In the genomic region with DNA sequence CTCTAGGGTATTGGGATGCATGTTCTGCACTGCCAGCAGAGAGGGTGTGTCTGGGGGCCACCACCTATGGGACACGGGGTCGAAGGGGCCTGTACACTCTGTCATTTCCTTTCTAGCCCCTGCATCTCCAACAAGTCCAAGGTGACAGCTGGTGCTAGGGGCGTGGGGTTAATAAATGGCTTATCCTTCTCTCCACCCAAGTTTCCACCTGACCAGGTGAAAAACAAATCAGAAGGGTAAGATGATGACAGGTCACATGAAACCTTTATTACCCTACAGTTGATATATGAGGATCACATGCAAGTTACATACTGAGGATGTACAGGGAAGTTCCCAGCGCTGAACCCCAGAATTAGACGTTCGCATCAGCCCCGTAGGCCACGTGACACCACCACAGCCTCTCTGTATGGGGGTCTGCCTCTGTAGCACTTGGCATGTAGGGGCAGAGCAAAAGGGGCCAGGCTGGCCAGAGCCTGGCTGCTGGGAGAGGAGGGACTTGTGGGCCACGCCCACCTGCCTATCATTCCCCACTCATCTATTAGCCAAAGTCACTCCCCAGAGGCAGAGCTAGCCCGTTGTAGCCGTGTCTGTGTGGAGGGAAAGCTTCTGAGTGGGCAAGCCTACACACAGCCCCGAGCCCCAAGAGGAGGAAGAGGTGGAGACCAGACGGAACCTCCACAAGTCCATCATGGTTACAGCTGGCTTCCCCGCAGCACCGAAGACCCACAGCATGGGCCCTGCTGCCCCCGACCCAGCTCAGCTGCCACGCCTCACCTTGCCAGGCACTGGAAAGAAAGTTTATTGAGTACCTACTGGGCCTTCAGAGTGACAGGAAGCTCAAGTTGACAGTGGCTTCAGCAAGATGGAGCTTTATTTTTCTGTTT, we compare ENCODE assay signal across 2 cellular contexts.
TF ChIP-seq lines count a peak whose summit lies in the region.

No MANE protein-coding gene starts in this region.

TF ChIP-seq in IMR-90, 13 proteins besides CTCF, POLR2A, EP300 and RAD21:
- TF ChIP-seq, protein P1, sequence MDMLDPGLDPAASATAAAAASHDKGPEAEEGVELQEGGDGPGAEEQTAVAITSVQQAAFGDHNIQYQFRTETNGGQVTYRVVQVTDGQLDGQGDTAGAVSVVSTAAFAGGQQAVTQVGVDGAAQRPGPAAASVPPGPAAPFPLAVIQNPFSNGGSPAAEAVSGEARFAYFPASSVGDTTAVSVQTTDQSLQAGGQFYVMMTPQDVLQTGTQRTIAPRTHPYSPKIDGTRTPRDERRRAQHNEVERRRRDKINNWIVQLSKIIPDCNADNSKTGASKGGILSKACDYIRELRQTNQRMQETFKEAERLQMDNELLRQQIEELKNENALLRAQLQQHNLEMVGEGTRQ (IDR thresholded peaks at IDR 0.05; ENCODE audit: low read depth, low read length): no peak
- TF ChIP-seq MXI1 (IDR thresholded peaks at IDR 0.05; ENCODE audit: borderline replicate concordance, low read depth, low read length) (no peak), MAZ (IDR thresholded peaks at IDR 0.05; ENCODE audit: borderline replicate concordance, low read depth, low read length) (no peak)

TF ChIP-seq in K562, 482 proteins besides CTCF, POLR2A, EP300 and RAD21:
- TF ChIP-seq GTF2F1 (IDR thresholded peaks at IDR 0.05; ENCODE audit: low read depth, low read length) (no peak), L3MBTL2 (IDR thresholded peaks at IDR 0.05) (peak; percentile 32; the same call in 1 of the 2 replicates), USF1 (CRISPR knock-in tag; IDR thresholded peaks at IDR 0.05) (peak; percentile 28; the same call in 1 of the 2 replicates), POLR2AphosphoS2 (IDR thresholded peaks at IDR 0.05; ENCODE audit: low read length) (0 out of 2 replicates have a peak, but pooled peaks have one; percentile 53), ZKSCAN3 (CRISPR knock-in tag; IDR thresholded peaks at IDR 0.05) (0 out of 2 replicates have a peak, but pooled peaks have one; percentile 48), ATF1 (CRISPR knock-in tag; IDR thresholded peaks at IDR 0.05) (no peak), ATF1 (tag; IDR thresholded peaks at IDR 0.05) (no peak), PBX2 (CRISPR knock-in tag; IDR thresholded peaks at IDR 0.05; ENCODE audit: low read depth) (peak; percentile 37; the same call in 1 of the 2 replicates), PBX2 (tag; conservative IDR thresholded peaks at IDR 0.05; ENCODE audit: low read depth) (peak; percentile 84), CXXC5 (CRISPR knock-in tag; IDR thresholded peaks at IDR 0.05) (0 out of 2 replicates have a peak, but pooled peaks have one; percentile 11), ZFP36 (IDR thresholded peaks at IDR 0.05; ENCODE audit: low read depth, low read length, partially characterized antibody) (peak; percentile 21), CAMTA2 (CRISPR knock-in tag; conservative IDR thresholded peaks at IDR 0.05) (0 out of 2 replicates have a peak, but pooled peaks have one; percentile 38), KLF1 (tag; IDR thresholded peaks at IDR 0.05) (0 out of 2 replicates have a peak, but pooled peaks have one; percentile 23), ERF (CRISPR knock-in tag; IDR thresholded peaks at IDR 0.05) (0 out of 2 replicates have a peak, but pooled peaks have one; percentile 36), MAZ (CRISPR knock-in tag; conservative IDR thresholded peaks at IDR 0.05 in 1 of 2, IDR thresholded peaks at IDR 0.05 in 1 of 2) (0 out of 4 replicates have a peak, but pooled peaks of 1 of the 2 experiments have one; percentile 20), PHF8 (IDR thresholded peaks at IDR 0.05; ENCODE audit: borderline replicate concordance, low read length) (no peak), MEIS2 (IDR thresholded peaks at IDR 0.05; ENCODE audit: partially characterized antibody) (peak; percentile 80), DDX20 (tag; IDR thresholded peaks at IDR 0.05; ENCODE audit: low read depth) (no peak)
- TF ChIP-seq, protein P2, sequence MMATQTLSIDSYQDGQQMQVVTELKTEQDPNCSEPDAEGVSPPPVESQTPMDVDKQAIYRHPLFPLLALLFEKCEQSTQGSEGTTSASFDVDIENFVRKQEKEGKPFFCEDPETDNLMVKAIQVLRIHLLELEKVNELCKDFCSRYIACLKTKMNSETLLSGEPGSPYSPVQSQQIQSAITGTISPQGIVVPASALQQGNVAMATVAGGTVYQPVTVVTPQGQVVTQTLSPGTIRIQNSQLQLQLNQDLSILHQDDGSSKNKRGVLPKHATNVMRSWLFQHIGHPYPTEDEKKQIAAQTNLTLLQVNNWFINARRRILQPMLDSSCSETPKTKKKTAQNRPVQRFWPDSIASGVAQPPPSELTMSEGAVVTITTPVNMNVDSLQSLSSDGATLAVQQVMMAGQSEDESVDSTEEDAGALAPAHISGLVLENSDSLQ (IDR thresholded peaks at IDR 0.05): peak; percentile 96
- TF ChIP-seq, protein P3, sequence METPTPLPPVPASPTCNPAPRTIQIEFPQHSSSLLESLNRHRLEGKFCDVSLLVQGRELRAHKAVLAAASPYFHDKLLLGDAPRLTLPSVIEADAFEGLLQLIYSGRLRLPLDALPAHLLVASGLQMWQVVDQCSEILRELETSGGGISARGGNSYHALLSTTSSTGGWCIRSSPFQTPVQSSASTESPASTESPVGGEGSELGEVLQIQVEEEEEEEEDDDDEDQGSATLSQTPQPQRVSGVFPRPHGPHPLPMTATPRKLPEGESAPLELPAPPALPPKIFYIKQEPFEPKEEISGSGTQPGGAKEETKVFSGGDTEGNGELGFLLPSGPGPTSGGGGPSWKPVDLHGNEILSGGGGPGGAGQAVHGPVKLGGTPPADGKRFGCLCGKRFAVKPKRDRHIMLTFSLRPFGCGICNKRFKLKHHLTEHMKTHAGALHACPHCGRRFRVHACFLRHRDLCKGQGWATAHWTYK (CRISPR knock-in tag; IDR thresholded peaks at IDR 0.05): 0 out of 2 replicates have a peak, but pooled peaks have one; percentile 22
- TF ChIP-seq, protein P4, sequence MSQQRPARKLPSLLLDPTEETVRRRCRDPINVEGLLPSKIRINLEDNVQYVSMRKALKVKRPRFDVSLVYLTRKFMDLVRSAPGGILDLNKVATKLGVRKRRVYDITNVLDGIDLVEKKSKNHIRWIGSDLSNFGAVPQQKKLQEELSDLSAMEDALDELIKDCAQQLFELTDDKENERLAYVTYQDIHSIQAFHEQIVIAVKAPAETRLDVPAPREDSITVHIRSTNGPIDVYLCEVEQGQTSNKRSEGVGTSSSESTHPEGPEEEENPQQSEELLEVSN (IDR thresholded peaks at IDR 0.05; ENCODE audit: borderline replicate concordance in 1 of 2, extremely low read depth in 1 of 2, insufficient read depth in 1 of 2, insufficient read length in 1 of 2, low read depth in 1 of 2, low read length in 1 of 2, poor library complexity in 1 of 2, severe bottlenecking in 1 of 2): peak; percentile 42 to 66
- TF ChIP-seq, protein P5, sequence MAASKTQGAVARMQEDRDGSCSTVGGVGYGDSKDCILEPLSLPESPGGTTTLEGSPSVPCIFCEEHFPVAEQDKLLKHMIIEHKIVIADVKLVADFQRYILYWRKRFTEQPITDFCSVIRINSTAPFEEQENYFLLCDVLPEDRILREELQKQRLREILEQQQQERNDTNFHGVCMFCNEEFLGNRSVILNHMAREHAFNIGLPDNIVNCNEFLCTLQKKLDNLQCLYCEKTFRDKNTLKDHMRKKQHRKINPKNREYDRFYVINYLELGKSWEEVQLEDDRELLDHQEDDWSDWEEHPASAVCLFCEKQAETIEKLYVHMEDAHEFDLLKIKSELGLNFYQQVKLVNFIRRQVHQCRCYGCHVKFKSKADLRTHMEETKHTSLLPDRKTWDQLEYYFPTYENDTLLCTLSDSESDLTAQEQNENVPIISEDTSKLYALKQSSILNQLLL (CRISPR knock-in tag; IDR thresholded peaks at IDR 0.05; ENCODE audit: borderline replicate concordance): no peak
